Comparison of ENCODE assay signal across 14 cellular contexts in the genomic region with DNA sequence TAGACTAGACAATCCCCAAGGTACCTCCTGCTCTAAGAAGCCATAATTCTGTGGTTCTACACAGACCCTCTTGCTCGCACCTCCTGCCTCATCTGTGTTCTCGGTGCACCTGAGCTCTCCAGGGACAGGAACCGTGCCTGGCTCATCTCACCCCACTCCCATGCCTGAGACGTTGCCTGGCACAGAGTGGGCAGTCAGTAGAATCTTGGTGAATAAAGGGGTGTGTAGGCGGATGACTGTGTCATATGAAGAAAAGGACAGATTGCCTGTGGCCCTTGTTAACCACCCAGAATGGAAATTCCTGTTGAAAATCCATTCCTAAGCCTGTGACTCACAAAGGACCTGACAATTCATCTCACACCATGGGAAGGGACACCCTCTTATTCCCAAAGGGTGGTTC.
"Had no signal": no experiment of that assay in that cellular context is flagged by ENCODE, and none has a peak within 500 bp of the region (broad histone marks: within the 10 kb centered on the region; RNA-seq: fewer than 3 reads in every experiment).

No MANE protein-coding gene starts in this region.

- H3K4me3 ChIP-seq: heart left ventricle, prostate gland, thyroid gland, uterus had no signal

- H3K9me3 ChIP-seq: prostate gland, thyroid gland, uterus had no signal

- H3K4me1 Mint-ChIP-seq: activated B cell treated with CpG ODN at 0.5 μM for 24 hours had no signal

- DNase-seq: activated B cell treated with CpG ODN at 0.5 μM for 24 hours; activated CD4-positive, alpha-beta T cell treated with anti-CD3 and anti-CD28 coated beads, Interleukin-2, amount 50 U/mL, for 1 hour; activated naive CD4-positive, alpha-beta T cell treated with anti-CD3 and anti-CD28 coated beads, Interleukin-2, amount 10 ng/mL, durations not matched to agents 7 days and 5 days; activated T-cell treated with anti-CD3 and anti-CD28 coated beads, Interleukin-2, amount 50 U/mL, for 4 hours; amniotic stem cell; foreskin keratinocyte; heart left ventricle; naive thymus-derived CD4-positive, alpha-beta T cell; stimulated activated CD4-positive, alpha-beta T cell treated with anti-CD3 and anti-CD28 coated beads, Interleukin-2, amount 100 ng/mL, for 48 hours; T-helper 1 cell; thyroid gland had no signal

- H3K36me3 ChIP-seq: heart left ventricle, prostate gland, thyroid gland, uterus had no signal

- H3K4me3 Mint-ChIP-seq: activated B cell treated with CpG ODN at 0.5 μM for 24 hours; activated naive CD4-positive, alpha-beta T cell treated with anti-CD3 and anti-CD28 coated beads, Interleukin-2, amount 10 ng/mL, durations not matched to agents 7 days and 5 days; activated T-cell treated with anti-CD3 and anti-CD28 coated beads, Interleukin-2, amount 50 U/mL, for 4 hours; naive thymus-derived CD4-positive, alpha-beta T cell had no signal

- H3K27me3 Mint-ChIP-seq: activated B cell treated with CpG ODN at 0.5 μM for 24 hours; naive thymus-derived CD4-positive, alpha-beta T cell had no signal

- ATAC-seq: foreskin keratinocyte; heart left ventricle; naive thymus-derived CD4-positive, alpha-beta T cell; sciatic nerve had no signal

- H3K27ac ChIP-seq: foreskin keratinocyte, heart left ventricle, prostate gland, thyroid gland, uterus had no signal

- H3K4me1 ChIP-seq: foreskin keratinocyte, heart left ventricle, prostate gland, uterus had no signal

- H3K9me3 Mint-ChIP-seq: activated B cell treated with CpG ODN at 0.5 μM for 24 hours had no signal

- H3K27me3 ChIP-seq: heart left ventricle, thyroid gland, uterus had no signal

- H3K27ac Mint-ChIP-seq: activated B cell treated with CpG ODN at 0.5 μM for 24 hours; activated naive CD4-positive, alpha-beta T cell treated with anti-CD3 and anti-CD28 coated beads, Interleukin-2, amount 10 ng/mL, durations not matched to agents 7 days and 5 days had no signal
